In genomic region chrX:154988719-154989118, GRCh38 we compare ENCODE assay signal across 26 cellular contexts.
"Had no signal": no experiment of that assay in that cellular context is flagged by ENCODE, and none has a peak within 500 bp of the region (broad histone marks: within the 10 kb centered on the region; RNA-seq: fewer than 3 reads in every experiment).

No MANE protein-coding gene starts in this region.

- H3K27ac ChIP-seq: dorsolateral prefrontal cortex, heart left ventricle, neural progenitor cell, ovary, suprapubic skin, tibial artery, upper lobe of left lung, uterus had no signal

- H3K4me3 ChIP-seq: dorsolateral prefrontal cortex, heart left ventricle, neural progenitor cell, ovary, smooth muscle cell, suprapubic skin, tibial artery, upper lobe of left lung, uterus had no signal

- FAIRE-seq: endometrium, frontal cortex had no signal

- H3K9me3 ChIP-seq: heart left ventricle, ovary, suprapubic skin, tibial artery, upper lobe of left lung, uterus had no signal

- H3K27ac Mint-ChIP-seq: natural killer cell treated with Interleukin-12 subunit alpha and Interleukin-12 subunit beta and Interleukin-15 and Interleukin-18, amount 100 ng/mL, for 72 hours; neural progenitor cell; progenitor cell of endocrine pancreas; stimulated activated effector memory CD8-positive, alpha-beta T cell treated with anti-CD3 and anti-CD28 coated beads, Interleukin-12 subunit alpha, Interleukin-12 subunit beta, amount 100 ng/mL, for 72 hours had no signal

- DNase-seq: cortex of kidney; dorsolateral prefrontal cortex; effector CD8-positive, alpha-beta T cell; heart left ventricle; hippocampal formation; left colon; mammary epithelial cell; midbrain; nucleus accumbens; ovary; right cardiac atrium; stimulated activated CD4-positive, alpha-beta T cell treated with anti-CD3 and anti-CD28 coated beads, Interleukin-2, amount 100 ng/mL, for 48 hours; stimulated activated CD8-positive, alpha-beta memory T cell treated with anti-CD3 and anti-CD28 coated beads, Interleukin-4, amount 100 ng/mL, for 48 hours; stimulated activated naive CD8-positive, alpha-beta T cell treated with anti-CD3 and anti-CD28 coated beads, Interleukin-15, Interleukin-2, amounts not matched to agents 100 U/mL and 50 U/mL, for 24 hours; tibial artery; upper lobe of left lung; uterus had no signal

- H3K27me3 ChIP-seq: heart left ventricle, neural progenitor cell, ovary, suprapubic skin, tibial artery, upper lobe of left lung, uterus had no signal

- H3K4me2 ChIP-seq: neural progenitor cell, smooth muscle cell had no signal

- H3K36me3 ChIP-seq: neural progenitor cell, ovary, suprapubic skin, tibial artery, upper lobe of left lung, uterus had no signal

- H2AFZ ChIP-seq: neural progenitor cell had no signal

- H3K4me1 ChIP-seq: neural progenitor cell, suprapubic skin, tibial artery, upper lobe of left lung, uterus had no signal

- ATAC-seq: esophagus mucosa; heart left ventricle; left colon; natural killer cell treated with Interleukin-12 subunit alpha and Interleukin-12 subunit beta and Interleukin-15 and Interleukin-18, amount 100 ng/mL, for 72 hours; right cardiac atrium; stimulated activated effector memory CD8-positive, alpha-beta T cell treated with anti-CD3 and anti-CD28 coated beads, Interleukin-12 subunit alpha, Interleukin-12 subunit beta, amount 100 ng/mL, for 72 hours; stimulated activated naive CD8-positive, alpha-beta T cell treated with anti-CD3 and anti-CD28 coated beads, Interleukin-15, Interleukin-2, amounts not matched to agents 100 U/mL and 50 U/mL, for 24 hours had no signal

- H3K4me3 Mint-ChIP-seq: natural killer cell treated with Interleukin-12 subunit alpha and Interleukin-12 subunit beta and Interleukin-15 and Interleukin-18, amount 100 ng/mL, for 72 hours; neural progenitor cell; stimulated activated effector memory CD8-positive, alpha-beta T cell treated with anti-CD3 and anti-CD28 coated beads, Interleukin-12 subunit alpha, Interleukin-12 subunit beta, amount 100 ng/mL, for 72 hours had no signal

- H3K9me3 Mint-ChIP-seq: natural killer cell treated with Interleukin-12 subunit alpha and Interleukin-12 subunit beta and Interleukin-15 and Interleukin-18, amount 100 ng/mL, for 72 hours; neural progenitor cell; stimulated activated effector memory CD8-positive, alpha-beta T cell treated with anti-CD3 and anti-CD28 coated beads, Interleukin-12 subunit alpha, Interleukin-12 subunit beta, amount 100 ng/mL, for 72 hours had no signal

- H3K4me1 Mint-ChIP-seq: neural progenitor cell had no signal

- H3K36me3 Mint-ChIP-seq: natural killer cell treated with Interleukin-12 subunit alpha and Interleukin-12 subunit beta and Interleukin-15 and Interleukin-18, amount 100 ng/mL, for 72 hours; neural progenitor cell; stimulated activated effector memory CD8-positive, alpha-beta T cell treated with anti-CD3 and anti-CD28 coated beads, Interleukin-12 subunit alpha, Interleukin-12 subunit beta, amount 100 ng/mL, for 72 hours had no signal
